17 cellular contexts compared by ENCODE assay signal in genomic region chr17:29866746-29867404, GRCh38.
DNase-seq lines count a peak whose midpoint lies in the region; ATAC-seq and TF ChIP-seq lines count a peak whose summit lies in the region.
"Had no signal": no experiment of that assay in that cellular context is flagged by ENCODE, and none has a peak within 500 bp of the region (broad histone marks: within the 10 kb centered on the region; RNA-seq: fewer than 3 reads in every experiment).

No MANE protein-coding gene starts in this region.

- DNase-seq in CD4-positive, CD25-positive, alpha-beta regulatory T cell, result no peak
- no peak for DNase-seq in body of pancreas
- DNase-seq in GOT3 (lab: John Stamatoyannopoulos, UW), result no peak
- DNase-seq: CD8-positive, alpha-beta memory T cell; DND-41; GDM1; IMR-90; Kasumi-1; MM.1S; NCI-H1694 treated with DMSO at 0.1 percent for 48 hours; NK-92 treated with Interleukin-12 subunit alpha and Interleukin-12 subunit beta, amount 100 ng/mL, for 24 hours; SIG-M5 had no signal

- H3K27ac ChIP-seq in CD4-positive, CD25-positive, alpha-beta regulatory T cell (ENCODE audit: insufficient read depth, low read length, poor library complexity, severe bottlenecking), result no peak overlapping the region
- no peak overlapping the region for H3K27ac ChIP-seq in HEK293 (ENCODE audit: extremely low read depth, low read depth, low read length)
- no peak overlapping the region for H3K27ac ChIP-seq in body of pancreas

- no peaks in the 10 kb centered on the region for H3K27me3 Mint-ChIP-seq in CD4-positive, CD25-positive, alpha-beta regulatory T cell
- no peaks in the 10 kb centered on the region for H3K27me3 Mint-ChIP-seq in dendritic cell treated with granulocyte-macrophage colony-stimulating factor and Interleukin-4, amounts not matched to agents 40 ng/mL and 50 ng/mL, for 4 days
- no peaks in the 10 kb centered on the region for H3K27me3 Mint-ChIP-seq in nephron (ENCODE audit: low read depth)
- H3K27me3 Mint-ChIP-seq: CD8-positive, alpha-beta memory T cell had no signal

- CTCF ChIA-PET in HEK293 (lab: Yijun Ruan, JAX), result interaction anchor here (0.5 to 6.2 kb wide), 18 partner anchors 9 to 480 kb away, joined by 3 to 52 read pairs (median 4); partner anchors contain the start of gene SSH2

- TF ChIP-seq CTCF in HEK293 (tag by site-specific recombination; IDR thresholded peaks at IDR 0.05) (no peak), nephron (IDR thresholded peaks at IDR 0.05; ENCODE audit: unreplicated experiment in 3 of 3) (no peak), body of pancreas (IDR thresholded peaks at IDR 0.05) (no peak)

- POLR2A ChIA-PET in HEK293 (lab: Yijun Ruan, JAX), result interaction anchor here (0.6 to 1.8 kb wide), 2 partner anchors 15 to 63 kb away, joined by 4 to 10 read pairs; partner anchors contain the start of gene SSH2

- no peaks in the 10 kb centered on the region for H3K36me3 ChIP-seq in CD4-positive, CD25-positive, alpha-beta regulatory T cell (ENCODE audit: control insufficient read depth, insufficient read depth, low read length)
- no peaks in the 10 kb centered on the region; a peak in 1 of 3 replicates for H3K36me3 ChIP-seq in HEK293 (ENCODE audit: control insufficient read depth in 2 of 2, insufficient read depth in 1 of 2, low read length in 2 of 2)
- no peaks in the 10 kb centered on the region for H3K36me3 ChIP-seq in body of pancreas (replicated peaks in 1 of 2; ENCODE audit: insufficient read depth in 1 of 2, low read depth in 2 of 2)

- WGBS in body of pancreas, 2 donors, result 88 to 91% methylated on average over 5 of the region's 5 CpGs

- TF ChIP-seq POLR2A in body of pancreas (IDR thresholded peaks at IDR 0.05), result no peak

- intact Hi-C loops in dendritic cell treated with granulocyte-macrophage colony-stimulating factor and Interleukin-4, amounts not matched to agents 40 ng/mL and 50 ng/mL, for 4 days (cut with micrococcal nuclease), result loop anchor here (5.0 kb wide), 2 partner anchors 35 to 60 kb away; no protein-coding TSS in a partner anchor
- intact Hi-C loops in body of pancreas (cut with DNase I), result no loop called here

- no peak overlapping the region for H3K4me3 ChIP-seq in CD4-positive, CD25-positive, alpha-beta regulatory T cell (ENCODE audit: low read depth, low read length)
- H3K4me3 ChIP-seq in HEK293 (ENCODE audit: low read depth, low read length), result no peak overlapping the region
- no peak overlapping the region for H3K4me3 ChIP-seq in body of pancreas
- H3K4me3 ChIP-seq: GM12878 had no signal

- peak overlapping the region in 2 of 3 donors; percentile 1 to 11 for H3K27ac Mint-ChIP-seq in CD4-positive, CD25-positive, alpha-beta regulatory T cell
- peak overlapping the region; percentile 72 for H3K27ac Mint-ChIP-seq in dendritic cell treated with granulocyte-macrophage colony-stimulating factor and Interleukin-4, amounts not matched to agents 40 ng/mL and 50 ng/mL, for 4 days
- peak overlapping the region; percentile 1 to 19 (median 3) for H3K27ac Mint-ChIP-seq in nephron

- H3K36me3 Mint-ChIP-seq in CD4-positive, CD25-positive, alpha-beta regulatory T cell, result peaks cover 4% of the 10 kb centered on the region
- H3K36me3 Mint-ChIP-seq in dendritic cell treated with granulocyte-macrophage colony-stimulating factor and Interleukin-4, amounts not matched to agents 40 ng/mL and 50 ng/mL, for 4 days (ENCODE audit: low read depth), result no peaks in the 10 kb centered on the region
- no peaks in the 10 kb centered on the region for H3K36me3 Mint-ChIP-seq in nephron (ENCODE audit: low read depth)

- no peaks in the 10 kb centered on the region for H3K4me1 ChIP-seq in CD4-positive, CD25-positive, alpha-beta regulatory T cell (ENCODE audit: control insufficient read depth, insufficient read depth, low read length, poor library complexity, severe bottlenecking)
- H3K4me1 ChIP-seq in HEK293 (ENCODE audit: control insufficient read depth, insufficient read depth, low read length) (0 out of 2 replicates have a peak, but pooled peaks cover 7% of the 10 kb centered on the region), body of pancreas (peaks cover 7% of the 10 kb centered on the region)

- peaks cover 8 to 31% (median 30%) of the 10 kb centered on the region in 4 donors for H3K4me1 Mint-ChIP-seq in CD4-positive, CD25-positive, alpha-beta regulatory T cell
- peaks cover 50% of the 10 kb centered on the region for H3K4me1 Mint-ChIP-seq in dendritic cell treated with granulocyte-macrophage colony-stimulating factor and Interleukin-4, amounts not matched to agents 40 ng/mL and 50 ng/mL, for 4 days (ENCODE audit: low read depth)
- H3K4me1 Mint-ChIP-seq in nephron, result peaks cover 60% of the 10 kb centered on the region

- H3K4me3 Mint-ChIP-seq in CD4-positive, CD25-positive, alpha-beta regulatory T cell, result no peak overlapping the region
- no peak overlapping the region for H3K4me3 Mint-ChIP-seq in dendritic cell treated with granulocyte-macrophage colony-stimulating factor and Interleukin-4, amounts not matched to agents 40 ng/mL and 50 ng/mL, for 4 days
- no peak overlapping the region for H3K4me3 Mint-ChIP-seq in nephron

- H3K27me3 ChIP-seq in CD4-positive, CD25-positive, alpha-beta regulatory T cell (ENCODE audit: control insufficient read depth, insufficient read depth, low read length), result no peaks in the 10 kb centered on the region
- no peaks in the 10 kb centered on the region for H3K27me3 ChIP-seq in body of pancreas

- no peaks in the 10 kb centered on the region for H3K9me3 ChIP-seq in CD4-positive, CD25-positive, alpha-beta regulatory T cell (ENCODE audit: control insufficient read depth in 2 of 2, low read length in 2 of 2)
- no peaks in the 10 kb centered on the region for H3K9me3 ChIP-seq in HEK293 (ENCODE audit: control insufficient read depth, insufficient read depth, low read depth, low read length)
- H3K9me3 ChIP-seq in body of pancreas, result no peaks in the 10 kb centered on the region

- no peaks in the 10 kb centered on the region for H3K9me3 Mint-ChIP-seq in CD4-positive, CD25-positive, alpha-beta regulatory T cell
- no peaks in the 10 kb centered on the region for H3K9me3 Mint-ChIP-seq in dendritic cell treated with granulocyte-macrophage colony-stimulating factor and Interleukin-4, amounts not matched to agents 40 ng/mL and 50 ng/mL, for 4 days
- no peaks in the 10 kb centered on the region for H3K9me3 Mint-ChIP-seq in nephron
- H3K9me3 Mint-ChIP-seq: CD8-positive, alpha-beta memory T cell had no signal

- no peak for ATAC-seq in CD4-positive, CD25-positive, alpha-beta regulatory T cell (ENCODE audit: low read depth in 2 of 2)
- ATAC-seq in body of pancreas (no peak), GM18511 (IDR thresholded peaks at IDR 0.05; ENCODE audit: unreplicated experiment) (no peak)

TF ChIP-seq in HEK293, 187 proteins besides CTCF, POLR2A, EP300 and RAD21:
- TF ChIP-seq ZFP3 (tag by site-specific recombination; IDR thresholded peaks at IDR 0.05; ENCODE audit: low read depth) (0 out of 2 replicates have a peak, but pooled peaks have one; percentile 31), ZNF600 (tag by site-specific recombination; IDR thresholded peaks at IDR 0.05) (peak; percentile 80), ZNF654 (tag by site-specific recombination; IDR thresholded peaks at IDR 0.05; ENCODE audit: low read depth) (no peak)

Comparison
In these comparisons a context has a peak if more than half of its experiments do, and no peak if none do; other contexts are left out.
1. H3K27ac Mint-ChIP-seq: peak in every context shown above with its lines; median percentile 72 in dendritic cell treated with granulocyte-macrophage colony-stimulating factor and Interleukin-4, amounts not matched to agents 40 ng/mL and 50 ng/mL, for 4 days; 6 in CD4-positive, CD25-positive, alpha-beta regulatory T cell; 3 in nephron.